Comparison of ENCODE assay signal across 21 cellular contexts in the genomic region with DNA sequence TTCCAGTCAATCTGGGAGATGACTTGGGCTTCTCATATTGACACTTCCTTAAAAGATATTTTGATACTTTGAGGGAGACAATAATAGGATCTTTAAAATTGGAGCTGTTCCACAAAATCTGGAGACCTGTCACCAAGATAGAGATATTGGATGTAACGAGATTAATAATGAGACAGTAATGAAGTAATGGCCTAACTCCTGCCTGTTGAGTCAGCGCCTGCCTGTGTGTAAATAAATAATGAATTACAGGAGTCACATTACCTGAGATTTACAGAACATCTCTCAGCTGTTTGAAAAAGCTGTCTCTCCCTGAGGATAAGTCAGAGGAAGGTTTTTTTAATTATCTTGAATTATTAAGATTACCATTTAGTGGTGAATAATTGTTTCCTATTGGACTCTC. TPM values are rescaled to one million over a fixed set of nuclear protein-coding genes. Genes with fewer than 3 reads are reported as not detected.
DNase-seq lines count a peak whose midpoint lies in the region; ATAC-seq and TF ChIP-seq lines count a peak whose summit lies in the region.
"Had no signal": no experiment of that assay in that cellular context is flagged by ENCODE, and none has a peak within 500 bp of the region (broad histone marks: within the 10 kb centered on the region; RNA-seq: fewer than 3 reads in every experiment).

No MANE protein-coding gene starts in this region.

- TF ChIP-seq CTCF in epithelial cell of esophagus (IDR thresholded peaks at IDR 0.05; ENCODE audit: insufficient read depth, low read depth, low read length, missing control alignments): no peak
- no peak for TF ChIP-seq CTCF in endodermal cell (conservative IDR thresholded peaks at IDR 0.05)
- no peak for TF ChIP-seq CTCF in suprapubic skin (IDR thresholded peaks at IDR 0.05)

- peaks cover 6% of the 10 kb centered on the region for H3K4me1 Mint-ChIP-seq in endodermal cell
- H3K4me1 Mint-ChIP-seq: B cell had no signal

- H3K27ac ChIP-seq in endodermal cell (ENCODE audit: low read depth, low read length): no peak overlapping the region
- no peak overlapping the region for H3K27ac ChIP-seq in suprapubic skin
- H3K27ac ChIP-seq: A549, PC-9 had no signal

- H3K4me1 ChIP-seq in endodermal cell (ENCODE audit: control insufficient read depth, insufficient read depth, low read length) (no peaks in the 10 kb centered on the region), suprapubic skin (peaks cover 8% of the 10 kb centered on the region)

- 88% methylated on average over 2 of the region's 2 CpGs; no CpG with 5 or more reads in 1 of the 2 experiments for WGBS in endodermal cell (ENCODE audit: insufficient coverage in 1 of 2, insufficient read length in 1 of 2), 2 experiments
- 68% methylated on average over 2 of the region's 2 CpGs for WGBS in suprapubic skin

- peaks cover 2% of the 10 kb centered on the region for H3K27me3 Mint-ChIP-seq in endodermal cell (ENCODE audit: insufficient read depth)

- no peak for TF ChIP-seq POLR2A in suprapubic skin (IDR thresholded peaks at IDR 0.05)

- no peak overlapping the region for H3K27ac Mint-ChIP-seq in endodermal cell
- H3K27ac Mint-ChIP-seq: B cell, CD14-positive monocyte had no signal

- no peak for TF ChIP-seq EP300 in suprapubic skin (IDR thresholded peaks at IDR 0.05)

- no peak overlapping the region for H3K4me3 Mint-ChIP-seq in endodermal cell
- H3K4me3 Mint-ChIP-seq: B cell, CD14-positive monocyte had no signal

- DNase-seq in Daoy (ENCODE audit: low read depth) (peak; percentile 6), M059J (ENCODE audit: low read depth) (peak; percentile 22), NCI-H748 treated with DMSO at 0.1 percent for 48 hours (lab: John Stamatoyannopoulos, UW) (peak; percentile 4), epithelial cell of esophagus (ENCODE audit: low read depth) (peak; percentile 58), left ventricle myocardium superior (no peak), HuH-7 (ENCODE audit: low spot score) (no peak), endodermal cell (no peak), suprapubic skin (ENCODE audit: low spot score in 2 of 2) (no peak)
- DNase-seq: GF-D8, Karpas-422, MG63, NCI-H1436, NCI-H1930, NCI-H69, PC-9, RPMI8226, T-helper 1 cell had no signal

- H3K27me3 ChIP-seq in endodermal cell (ENCODE audit: control insufficient read depth, insufficient read depth, low read length, poor library complexity, severe bottlenecking): peaks cover 3% of the 10 kb centered on the region
- no peaks in the 10 kb centered on the region for H3K27me3 ChIP-seq in suprapubic skin
- H3K27me3 ChIP-seq: MG63 had no signal

- no peak overlapping the region for H3K9ac ChIP-seq in endodermal cell (ENCODE audit: extremely low read depth, low read length, poor library complexity, severe bottlenecking)

- intact Hi-C loops in left ventricle myocardium superior (cut with micrococcal nuclease): no loop called here

- H3K36me3 ChIP-seq in endodermal cell (ENCODE audit: control insufficient read depth, insufficient read depth, low read length) (no peaks in the 10 kb centered on the region), suprapubic skin (no peaks in the 10 kb centered on the region)
- H3K36me3 ChIP-seq: MG63 had no signal

- ATAC-seq in left ventricle myocardium superior: no peak
- ATAC-seq: A549, HCT116 had no signal

- H3K9me3 Mint-ChIP-seq in endodermal cell: peaks cover 3% of the 10 kb centered on the region
- H3K9me3 Mint-ChIP-seq: CD14-positive monocyte had no signal

- peaks cover 4% of the 10 kb centered on the region for H3K9me3 ChIP-seq in endodermal cell (ENCODE audit: control insufficient read depth, low read length)
- no peaks in the 10 kb centered on the region for H3K9me3 ChIP-seq in suprapubic skin
- H3K9me3 ChIP-seq: MG63 had no signal

- no peak overlapping the region for H3K4me3 ChIP-seq in epithelial cell of esophagus (ENCODE audit: low read length)
- H3K4me3 ChIP-seq in endodermal cell (ENCODE audit: low read length): no peak overlapping the region
- H3K4me3 ChIP-seq in suprapubic skin: no peak overlapping the region
- H3K4me3 ChIP-seq: A549, MG63, PC-9 had no signal

- no peaks in the 10 kb centered on the region for H3K36me3 Mint-ChIP-seq in endodermal cell (ENCODE audit: low read depth)
- H3K36me3 Mint-ChIP-seq: CD14-positive monocyte had no signal

RNA-seq across cellular contexts. Expression of a gene that starts 43.8 kb away (rescaled TPM):
- 3.6 and 11.4 TPM in 2 replicates for total RNA-seq in Daoy (2014; rRNA removed; shearing (Covaris generic))
- total RNA-seq in M059J (2014; rRNA removed; shearing (Covaris generic)): 6.3 and 11.7 TPM in 2 replicates
- total RNA-seq in left ventricle myocardium superior: 69.4 TPM
- total RNA-seq in endodermal cell: 1 to 10 TPM; 1.8 to 3.0 TPM
- 2.9 TPM for polyA plus RNA-seq in endodermal cell (2013, experiment 1 of 2)
- 1.8 TPM for polyA plus RNA-seq in endodermal cell (2013, experiment 2 of 2)
- 10 to 100 TPM; 19.4 to 35.3 (median 21.7) TPM for total RNA-seq in suprapubic skin
- total RNA-seq: B cell had no signal

Comparison
In these comparisons a context has a peak if more than half of its experiments do, and no peak if none do; other contexts are left out.
1. DNase-seq: peak in Daoy (single experiment), M059J (single experiment), NCI-H748 treated with DMSO at 0.1 percent for 48 hours (single experiment) and epithelial cell of esophagus (single experiment); none in left ventricle myocardium superior (single experiment), HuH-7 (single experiment), endodermal cell (single experiment) and suprapubic skin (0 of 2).